In the genomic region with DNA sequence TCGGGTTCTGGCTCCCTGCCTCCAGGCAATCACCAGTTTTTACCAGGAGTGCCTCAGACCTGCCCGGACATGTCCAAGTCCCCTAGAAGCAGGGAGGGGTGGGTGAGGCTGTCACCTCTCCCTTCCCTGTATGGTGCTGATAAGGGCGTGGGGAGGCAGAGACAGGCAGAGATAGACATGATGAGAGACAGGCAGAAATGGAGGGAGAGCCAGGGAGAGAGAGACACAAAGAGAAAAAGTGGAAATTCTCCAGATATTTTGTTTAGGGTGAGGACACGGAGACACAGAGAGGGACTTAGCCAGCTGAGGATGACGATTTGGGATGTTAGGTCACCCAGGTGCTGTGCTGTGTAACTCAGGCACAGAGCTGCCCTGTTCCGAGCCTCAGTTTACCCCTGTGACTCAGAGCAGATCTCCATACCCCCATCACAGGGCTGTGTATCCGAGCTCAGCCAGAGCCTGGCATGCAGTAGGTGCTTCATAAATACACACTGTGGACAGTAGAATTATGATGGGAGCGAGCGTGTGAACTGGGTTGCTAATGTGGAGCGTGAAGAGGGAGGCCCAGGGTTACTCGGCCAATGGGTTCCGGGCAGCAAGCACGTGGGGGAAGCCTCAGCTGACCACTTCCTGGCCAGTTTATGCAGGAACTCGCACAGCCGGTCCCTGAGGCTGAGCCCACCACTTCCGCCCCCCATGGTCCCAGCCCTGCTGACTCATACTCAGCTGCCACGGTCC, we compare ENCODE assay signal across 8 cellular contexts. TPM values are rescaled to one million over a fixed set of nuclear protein-coding genes. Genes with fewer than 3 reads are reported as not detected.
DNase-seq lines count a peak whose midpoint lies in the region; ATAC-seq and TF ChIP-seq lines count a peak whose summit lies in the region.

No MANE protein-coding gene starts in this region.

- H3K4me3 ChIP-seq in skeletal muscle tissue (ENCODE audit: low read length in 3 of 3): peak overlapping the region in 1 of 3 donors; percentile 49

- peaks cover 32% of the 10 kb centered on the region for H3K4me1 Mint-ChIP-seq in brain

- peaks cover 15 to 22% (median 19%) of the 10 kb centered on the region in 3 donors for H3K4me1 ChIP-seq in skeletal muscle tissue (ENCODE audit: control insufficient read depth in 3 of 3, insufficient read depth in 3 of 3, low read length in 3 of 3)

- no peaks in the 10 kb centered on the region for H3K36me3 Mint-ChIP-seq in brain

- peak; percentile 77 for ATAC-seq in GM21529 (IDR thresholded peaks at IDR 0.05; ENCODE audit: unreplicated experiment)
- peak; percentile 90 for ATAC-seq in SK-N-SH treated with all-trans-retinoic acid at 6 μM for 48 hours

- DNase-seq in ELF-1 (ENCODE audit: low read depth, low spot score) (peak; percentile 97), HuH-7 (ENCODE audit: low spot score) (peak; percentile 58), iPS-NIHi11 (ENCODE audit: low spot score) (peak; percentile 91), NCI-H446 treated with DMSO at 0.1 percent for 48 hours (lab: John Stamatoyannopoulos, UW) (no peak)

- H3K27ac Mint-ChIP-seq in brain: peak overlapping the region; percentile 92 to 98 (median 96)

- H3K27me3 ChIP-seq in skeletal muscle tissue (ENCODE audit: control insufficient read depth in 3 of 3, insufficient read depth in 3 of 3, low read length in 3 of 3): no peaks in the 10 kb centered on the region

- H3K9me3 Mint-ChIP-seq in brain: peaks cover 0 to 4% (median 0%) of the 10 kb centered on the region in 5 experiments

- H3K36me3 ChIP-seq in skeletal muscle tissue (ENCODE audit: control insufficient read depth in 3 of 3, insufficient read depth in 3 of 3, low read length in 3 of 3): no peaks in the 10 kb centered on the region

- H3K9ac ChIP-seq in skeletal muscle tissue (ENCODE audit: low read depth in 1 of 3, low read length in 3 of 3): peak overlapping the region; percentile 44 to 71 (median 54)

- H3K27ac ChIP-seq in skeletal muscle tissue (ENCODE audit: low read depth, low read length): peak overlapping the region; percentile 90

- peak overlapping the region in 4 of 5 experiments; percentile 6 to 39 (median 22) for H3K4me3 Mint-ChIP-seq in brain

- no peaks in the 10 kb centered on the region for H3K9me3 ChIP-seq in skeletal muscle tissue (ENCODE audit: control insufficient read depth in 3 of 3, low read length in 3 of 3)

- TF ChIP-seq CTCF in brain (conservative IDR thresholded peaks at IDR 0.05): no peak

- no peaks in the 10 kb centered on the region for H3K27me3 Mint-ChIP-seq in brain

TF ChIP-seq in SK-N-SH treated with all-trans-retinoic acid at 6 μM for 48 hours, 23 proteins besides CTCF, POLR2A, EP300 and RAD21 (continues in another document):
- TF ChIP-seq ARNTL (CRISPR knock-in tag; IDR thresholded peaks at IDR 0.05; ENCODE audit: borderline replicate concordance, low read depth) (no peak), GLIS3 (CRISPR knock-in tag; IDR thresholded peaks at IDR 0.05) (0 out of 2 replicates have a peak, but pooled peaks have one; percentile 21), OSR1 (CRISPR knock-in tag; IDR thresholded peaks at IDR 0.05) (peak; percentile 95), ZFP3 (CRISPR knock-in tag; IDR thresholded peaks at IDR 0.05) (peak; percentile 93), ISL1 (CRISPR knock-in tag; IDR thresholded peaks at IDR 0.05) (peak; percentile 60; the same call in 1 of the 2 replicates), PPARA (CRISPR knock-in tag; IDR thresholded peaks at IDR 0.05; ENCODE audit: borderline replicate concordance) (no peak), TCF4 (CRISPR knock-in tag; IDR thresholded peaks at IDR 0.05; ENCODE audit: borderline replicate concordance) (0 out of 2 replicates have a peak, but pooled peaks have one; percentile 13), RARB (CRISPR knock-in tag; IDR thresholded peaks at IDR 0.05) (peak; percentile 91; the same call in 1 of the 2 replicates), BACH2 (CRISPR knock-in tag; IDR thresholded peaks at IDR 0.05; ENCODE audit: borderline replicate concordance) (no peak; the same call in 1 of the 2 replicates), ZNF8 (CRISPR knock-in tag; IDR thresholded peaks at IDR 0.05) (peak; percentile 31; the same call in 1 of the 2 replicates), SNAI2 (CRISPR knock-in tag; IDR thresholded peaks at IDR 0.05) (peak; percentile 97), ZFP30 (CRISPR knock-in tag; IDR thresholded peaks at IDR 0.05) (peak; percentile 52; the same call in 1 of the 2 replicates), ZC3H10 (CRISPR knock-in tag; IDR thresholded peaks at IDR 0.05) (peak; percentile 94), ZNF70 (CRISPR knock-in tag; IDR thresholded peaks at IDR 0.05) (no peak), ESRRG (CRISPR knock-in tag; IDR thresholded peaks at IDR 0.05) (peak; percentile 67), ZNF565 (CRISPR knock-in tag; conservative IDR thresholded peaks at IDR 0.05; ENCODE audit: low read depth) (peak; percentile 75; the same call in 1 of the 2 replicates), CSDC2 (CRISPR knock-in tag; IDR thresholded peaks at IDR 0.05) (peak; percentile 99)
- TF ChIP-seq, protein P1, sequence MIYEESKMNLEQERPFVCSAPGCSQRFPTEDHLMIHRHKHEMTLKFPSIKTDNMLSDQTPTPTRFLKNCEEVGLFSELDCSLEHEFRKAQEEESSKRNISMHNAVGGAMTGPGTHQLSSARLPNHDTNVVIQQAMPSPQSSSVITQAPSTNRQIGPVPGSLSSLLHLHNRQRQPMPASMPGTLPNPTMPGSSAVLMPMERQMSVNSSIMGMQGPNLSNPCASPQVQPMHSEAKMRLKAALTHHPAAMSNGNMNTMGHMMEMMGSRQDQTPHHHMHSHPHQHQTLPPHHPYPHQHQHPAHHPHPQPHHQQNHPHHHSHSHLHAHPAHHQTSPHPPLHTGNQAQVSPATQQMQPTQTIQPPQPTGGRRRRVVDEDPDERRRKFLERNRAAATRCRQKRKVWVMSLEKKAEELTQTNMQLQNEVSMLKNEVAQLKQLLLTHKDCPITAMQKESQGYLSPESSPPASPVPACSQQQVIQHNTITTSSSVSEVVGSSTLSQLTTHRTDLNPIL (CRISPR knock-in tag; IDR thresholded peaks at IDR 0.05; ENCODE audit: low read depth): peak; percentile 71
- TF ChIP-seq, protein P2, sequence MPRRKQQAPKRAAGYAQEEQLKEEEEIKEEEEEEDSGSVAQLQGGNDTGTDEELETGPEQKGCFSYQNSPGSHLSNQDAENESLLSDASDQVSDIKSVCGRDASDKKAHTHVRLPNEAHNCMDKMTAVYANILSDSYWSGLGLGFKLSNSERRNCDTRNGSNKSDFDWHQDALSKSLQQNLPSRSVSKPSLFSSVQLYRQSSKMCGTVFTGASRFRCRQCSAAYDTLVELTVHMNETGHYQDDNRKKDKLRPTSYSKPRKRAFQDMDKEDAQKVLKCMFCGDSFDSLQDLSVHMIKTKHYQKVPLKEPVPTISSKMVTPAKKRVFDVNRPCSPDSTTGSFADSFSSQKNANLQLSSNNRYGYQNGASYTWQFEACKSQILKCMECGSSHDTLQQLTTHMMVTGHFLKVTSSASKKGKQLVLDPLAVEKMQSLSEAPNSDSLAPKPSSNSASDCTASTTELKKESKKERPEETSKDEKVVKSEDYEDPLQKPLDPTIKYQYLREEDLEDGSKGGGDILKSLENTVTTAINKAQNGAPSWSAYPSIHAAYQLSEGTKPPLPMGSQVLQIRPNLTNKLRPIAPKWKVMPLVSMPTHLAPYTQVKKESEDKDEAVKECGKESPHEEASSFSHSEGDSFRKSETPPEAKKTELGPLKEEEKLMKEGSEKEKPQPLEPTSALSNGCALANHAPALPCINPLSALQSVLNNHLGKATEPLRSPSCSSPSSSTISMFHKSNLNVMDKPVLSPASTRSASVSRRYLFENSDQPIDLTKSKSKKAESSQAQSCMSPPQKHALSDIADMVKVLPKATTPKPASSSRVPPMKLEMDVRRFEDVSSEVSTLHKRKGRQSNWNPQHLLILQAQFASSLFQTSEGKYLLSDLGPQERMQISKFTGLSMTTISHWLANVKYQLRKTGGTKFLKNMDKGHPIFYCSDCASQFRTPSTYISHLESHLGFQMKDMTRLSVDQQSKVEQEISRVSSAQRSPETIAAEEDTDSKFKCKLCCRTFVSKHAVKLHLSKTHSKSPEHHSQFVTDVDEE (CRISPR knock-in tag; IDR thresholded peaks at IDR 0.05): peak; percentile 76
- TF ChIP-seq, protein P3, sequence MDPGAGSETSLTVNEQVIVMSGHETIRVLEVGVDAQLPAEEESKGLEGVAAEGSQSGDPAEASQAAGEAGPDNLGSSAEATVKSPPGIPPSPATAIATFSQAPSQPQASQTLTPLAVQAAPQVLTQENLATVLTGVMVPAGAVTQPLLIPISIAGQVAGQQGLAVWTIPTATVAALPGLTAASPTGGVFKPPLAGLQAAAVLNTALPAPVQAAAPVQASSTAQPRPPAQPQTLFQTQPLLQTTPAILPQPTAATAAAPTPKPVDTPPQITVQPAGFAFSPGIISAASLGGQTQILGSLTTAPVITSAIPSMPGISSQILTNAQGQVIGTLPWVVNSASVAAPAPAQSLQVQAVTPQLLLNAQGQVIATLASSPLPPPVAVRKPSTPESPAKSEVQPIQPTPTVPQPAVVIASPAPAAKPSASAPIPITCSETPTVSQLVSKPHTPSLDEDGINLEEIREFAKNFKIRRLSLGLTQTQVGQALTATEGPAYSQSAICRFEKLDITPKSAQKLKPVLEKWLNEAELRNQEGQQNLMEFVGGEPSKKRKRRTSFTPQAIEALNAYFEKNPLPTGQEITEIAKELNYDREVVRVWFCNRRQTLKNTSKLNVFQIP (CRISPR knock-in tag; IDR thresholded peaks at IDR 0.05; ENCODE audit: borderline replicate concordance, low read depth): peak; percentile 93; the same call in 1 of the 2 replicates

RNA-seq across cellular contexts. Expression of a gene that starts 11.9 kb away (rescaled TPM):
- 5.2 TPM for polyA plus RNA-seq in brain (ENCODE audit: insufficient read depth, low read depth, low replicate concordance)
- total RNA-seq in skeletal muscle tissue: 1.0 TPM

RNA-seq across cellular contexts. Expression of a gene that starts 23.4 kb away (rescaled TPM):
- polyA plus RNA-seq in brain (ENCODE audit: insufficient read depth, low read depth, low replicate concordance): 0.83 TPM
- 2.1 TPM for total RNA-seq in skeletal muscle tissue

RNA-seq across cellular contexts. Expression of a gene that starts 33.7 kb away (rescaled TPM):
- polyA plus RNA-seq in brain (ENCODE audit: insufficient read depth, low read depth, low replicate concordance): 30.4 TPM
- 10.4 TPM for total RNA-seq in skeletal muscle tissue

RNA-seq across cellular contexts. Expression of a gene that starts 45.1 kb away (rescaled TPM):
- 93.3 TPM for polyA plus RNA-seq in brain (ENCODE audit: insufficient read depth, low read depth, low replicate concordance)
- total RNA-seq in skeletal muscle tissue: 79.3 TPM

RNA-seq across cellular contexts. Expression of a gene that starts 51.2 kb away (rescaled TPM):
- 231 TPM for polyA plus RNA-seq in brain (ENCODE audit: insufficient read depth, low read depth, low replicate concordance)
- total RNA-seq in skeletal muscle tissue: 119 TPM
